10 cellular contexts compared by ENCODE assay signal in genomic region chr22:19984201-19984753, GRCh38. TPM values are rescaled to one million over a fixed set of nuclear protein-coding genes. Genes with fewer than 3 reads are reported as not detected.
DNase-seq lines count a peak whose midpoint lies in the region; ATAC-seq lines count a peak whose summit lies in the region.
"Had no signal": no experiment of that assay in that cellular context is flagged by ENCODE, and none has a peak within 500 bp of the region (broad histone marks: within the 10 kb centered on the region; RNA-seq: fewer than 3 reads in every experiment).

No MANE protein-coding gene starts in this region.

- peaks cover 21% of the 10 kb centered on the region for H3K4me1 ChIP-seq in CD8-positive, alpha-beta memory T cell (ENCODE audit: insufficient read depth, low read length)
- peaks cover 48% of the 10 kb centered on the region for H3K4me1 ChIP-seq in mesenchymal stem cell (ENCODE audit: control insufficient read depth, insufficient read depth, low read depth, low read length)

- H3K27me3 ChIP-seq in CD8-positive, alpha-beta memory T cell (ENCODE audit: insufficient read depth, low read length, poor library complexity, severe bottlenecking) = peaks cover 5% of the 10 kb centered on the region
- H3K27me3 ChIP-seq in mesenchymal stem cell (ENCODE audit: control insufficient read depth in 1 of 2, insufficient read depth in 1 of 2, low read length in 2 of 2) = no peaks in the 10 kb centered on the region

- no peak overlapping the region for H4K8ac ChIP-seq in mesenchymal stem cell (ENCODE audit: low read length)

- H4K91ac ChIP-seq in mesenchymal stem cell (ENCODE audit: low read length) = no peak overlapping the region

- peak overlapping the region; percentile 71 for H2AK5ac ChIP-seq in mesenchymal stem cell (ENCODE audit: low read length, severe bottlenecking)

- peak overlapping the region in 1 of 7 donors; percentile 26 for H3K4me3 Mint-ChIP-seq in CD8-positive, alpha-beta memory T cell
- H3K4me3 Mint-ChIP-seq: memory B cell; stimulated activated memory B cell treated with anti-CD40 and anti-IgM and Interleukin-4, amounts not matched to agents 10 μg/mL and 1 μg/mL and 100 μg/mL, for 72 hours had no signal

- H3K27ac Mint-ChIP-seq in CD8-positive, alpha-beta memory T cell = no peak overlapping the region
- H3K27ac Mint-ChIP-seq: memory B cell; stimulated activated memory B cell treated with anti-CD40 and anti-IgM and Interleukin-4, amounts not matched to agents 10 μg/mL and 1 μg/mL and 100 μg/mL, for 72 hours had no signal

- ATAC-seq in GM19023 (IDR thresholded peaks at IDR 0.05; ENCODE audit: unreplicated experiment) (no peak), HG02981 (IDR thresholded peaks at IDR 0.05; ENCODE audit: unreplicated experiment) (no peak)
- ATAC-seq: stimulated activated memory B cell treated with anti-CD40 and anti-IgM and Interleukin-4, amounts not matched to agents 10 μg/mL and 1 μg/mL and 100 μg/mL, for 72 hours had no signal

- no peak overlapping the region for H3K23ac ChIP-seq in mesenchymal stem cell (ENCODE audit: low read length in 2 of 2)

- peak overlapping the region in 1 of 2 experiments; percentile 11 for H2BK12ac ChIP-seq in mesenchymal stem cell (ENCODE audit: low read length in 2 of 2)

- peak overlapping the region in 1 of 2 experiments; percentile 9 for H3K18ac ChIP-seq in mesenchymal stem cell (ENCODE audit: low read depth in 1 of 2, low read length in 2 of 2)

- H3K27me3 Mint-ChIP-seq in CD8-positive, alpha-beta memory T cell = peaks cover 0 to 4% of the 10 kb centered on the region in 2 donors

- H3K4me1 Mint-ChIP-seq in CD8-positive, alpha-beta memory T cell = peaks cover 0 to 7% (median 2%) of the 10 kb centered on the region in 3 donors

- peak overlapping the region in 1 of 2 experiments; percentile 63 for H3K14ac ChIP-seq in mesenchymal stem cell (ENCODE audit: low read length in 2 of 2)

- POLR2A ChIA-PET in CD8-positive, alpha-beta memory T cell (lab: Charles Lee) = no interaction called here

- no peaks in the 10 kb centered on the region for H3K9me3 ChIP-seq in CD8-positive, alpha-beta memory T cell (ENCODE audit: low read length)
- no peaks in the 10 kb centered on the region for H3K9me3 ChIP-seq in mesenchymal stem cell (ENCODE audit: control insufficient read depth, low read length)

- H3K27ac ChIP-seq in CD8-positive, alpha-beta memory T cell (ENCODE audit: low read depth, low read length) = peak overlapping the region; percentile 8
- H3K27ac ChIP-seq in caudate nucleus (ENCODE audit: low read depth, low read length) = peak overlapping the region; percentile 11
- no peak overlapping the region for H3K27ac ChIP-seq in mesenchymal stem cell (ENCODE audit: low read length, poor library complexity, severe bottlenecking)

- peak overlapping the region; percentile 25 for H3K4me2 ChIP-seq in mesenchymal stem cell (ENCODE audit: low read length, poor library complexity, severe bottlenecking)

- no peak overlapping the region for H2BK15ac ChIP-seq in mesenchymal stem cell (ENCODE audit: low read depth, poor library complexity, severe bottlenecking)

- WGBS in mesenchymal stem cell = 64% methylated on average over 15 of the region's 19 CpGs

- no peak overlapping the region for H2AFZ ChIP-seq in mesenchymal stem cell (ENCODE audit: low read depth, low read length)

- no peak for DNase-seq in CD8-positive, alpha-beta memory T cell
- DNase-seq in M059J (ENCODE audit: low read depth) (peak; percentile 77), caudate nucleus (lab: John Stamatoyannopoulos, UW) (peak in 2 of 61 donors; percentile 19 to 21), mesenchymal stem cell (peak; percentile 78), T-helper 9 cell (no peak), cerebellum (ENCODE audit: low spot score) (no peak)

- no peaks in the 10 kb centered on the region for H3K36me3 ChIP-seq in CD8-positive, alpha-beta memory T cell (ENCODE audit: insufficient read depth, low read length)
- H3K36me3 ChIP-seq in mesenchymal stem cell (ENCODE audit: control insufficient read depth in 1 of 2, insufficient read depth in 2 of 2, low read depth in 1 of 2, low read length in 2 of 2) = peaks cover 1 to 33% of the 10 kb centered on the region in 2 experiments

- no peak overlapping the region for H2BK120ac ChIP-seq in mesenchymal stem cell (ENCODE audit: low read depth, low read length)

- H3K79me1 ChIP-seq in mesenchymal stem cell (replicated peaks; ENCODE audit: low read length, poor library complexity, severe bottlenecking) = peaks cover 40% of the 10 kb centered on the region

- H3K9me3 Mint-ChIP-seq in CD8-positive, alpha-beta memory T cell = no peaks in the 10 kb centered on the region
- H3K9me3 Mint-ChIP-seq: memory B cell; stimulated activated memory B cell treated with anti-CD40 and anti-IgM and Interleukin-4, amounts not matched to agents 10 μg/mL and 1 μg/mL and 100 μg/mL, for 72 hours had no signal

- H3K4me3 ChIP-seq in CD8-positive, alpha-beta memory T cell (ENCODE audit: low read length) = no peak overlapping the region
- H3K4me3 ChIP-seq in mesenchymal stem cell (ENCODE audit: insufficient read depth in 1 of 2, low read depth in 1 of 2, low read length in 2 of 2) = no peak overlapping the region

- no peak overlapping the region for H3K4ac ChIP-seq in mesenchymal stem cell (ENCODE audit: low read depth in 1 of 2, low read length in 2 of 2)

- no peaks in the 10 kb centered on the region for H3K36me3 Mint-ChIP-seq in CD8-positive, alpha-beta memory T cell
- H3K36me3 Mint-ChIP-seq: memory B cell; stimulated activated memory B cell treated with anti-CD40 and anti-IgM and Interleukin-4, amounts not matched to agents 10 μg/mL and 1 μg/mL and 100 μg/mL, for 72 hours had no signal

- CTCF ChIA-PET in CD8-positive, alpha-beta memory T cell (lab: Charles Lee) = no interaction called here

- peak overlapping the region; percentile 59 for H3K9ac ChIP-seq in mesenchymal stem cell (ENCODE audit: low read length)

- H2BK5ac ChIP-seq in mesenchymal stem cell (ENCODE audit: low read depth, low read length, poor library complexity, severe bottlenecking) = no peak overlapping the region

RNA-seq across cellular contexts. Expression of gene ARVCF, which starts 32.3 kb away (rescaled TPM):
- 1 to 10 TPM; 1.4 to 1.8 TPM for total RNA-seq in CD8-positive, alpha-beta memory T cell
- polyA plus RNA-seq in CD8-positive, alpha-beta memory T cell = 0.92 TPM
- total RNA-seq in M059J (2014; rRNA removed; shearing (Covaris generic)) = 4.8 and 5.1 TPM in 2 replicates
- 3.0 TPM for polyA plus RNA-seq in mesenchymal stem cell (2013, experiment 1 of 2)
- 3.2 TPM for polyA plus RNA-seq in mesenchymal stem cell (2013, experiment 2 of 2)
- 64.5 TPM for total RNA-seq in cerebellum

RNA-seq across cellular contexts. Expression of gene TANGO2, which starts 36.6 kb away (rescaled TPM):
- total RNA-seq in CD8-positive, alpha-beta memory T cell = 10 to 100 TPM; 27.3 to 28.0 TPM
- 48.6 TPM for polyA plus RNA-seq in CD8-positive, alpha-beta memory T cell
- total RNA-seq in M059J (2014; rRNA removed; shearing (Covaris generic)) = 34.0 and 36.1 TPM in 2 replicates
- polyA plus RNA-seq in mesenchymal stem cell (2013, experiment 1 of 2) = 16.0 TPM
- polyA plus RNA-seq in mesenchymal stem cell (2013, experiment 2 of 2) = 16.1 TPM
- total RNA-seq in cerebellum = 12.4 TPM

RNA-seq across cellular contexts. Expression of gene TXNRD2, which starts 42.7 kb away (rescaled TPM):
- 10 to 100 TPM; 27.6 to 27.9 TPM for total RNA-seq in CD8-positive, alpha-beta memory T cell
- 13.8 TPM for polyA plus RNA-seq in CD8-positive, alpha-beta memory T cell
- 20.7 and 21.8 TPM in 2 replicates for total RNA-seq in M059J (2014; rRNA removed; shearing (Covaris generic))
- polyA plus RNA-seq in mesenchymal stem cell (2013, experiment 1 of 2) = 5.8 TPM
- polyA plus RNA-seq in mesenchymal stem cell (2013, experiment 2 of 2) = 6.0 TPM
- total RNA-seq in cerebellum = 9.5 TPM

RNA-seq across cellular contexts. Expression of gene COMT, which starts 42.7 kb away (rescaled TPM):
- total RNA-seq in CD8-positive, alpha-beta memory T cell = 10 to 100 TPM; 89.3 to 93.7 TPM
- polyA plus RNA-seq in CD8-positive, alpha-beta memory T cell = 92.7 TPM
- 182 and 248 TPM in 2 replicates for total RNA-seq in M059J (2014; rRNA removed; shearing (Covaris generic))
- 51.6 TPM for polyA plus RNA-seq in mesenchymal stem cell (2013, experiment 1 of 2)
- polyA plus RNA-seq in mesenchymal stem cell (2013, experiment 2 of 2) = 55.0 TPM
- 39.5 TPM for total RNA-seq in cerebellum

Comparison
In these comparisons a context has a peak if more than half of its experiments do, and no peak if none do; other contexts are left out.
1. DNase-seq: peak in M059J (single experiment) and mesenchymal stem cell (single experiment); none in CD8-positive, alpha-beta memory T cell (0 of 5), T-helper 9 cell (single experiment) and cerebellum (single experiment).
2. RNA of gene ARVCF, which starts 32.3 kb away (total RNA-seq): 64.5 TPM in cerebellum (single experiment); 4.8 to 5.1 TPM in M059J and 1.4 to 1.8 TPM in CD8-positive, alpha-beta memory T cell; every median in the first group is over 10 times any median in the second.